ENCODE assay signal across 11 cellular contexts in genomic region chrY:20740609-20741008, GRCh38. TPM values are rescaled to one million over a fixed set of nuclear protein-coding genes. Genes with fewer than 3 reads are reported as not detected.
DNase-seq lines count a peak whose midpoint lies in the region; ATAC-seq and TF ChIP-seq lines count a peak whose summit lies in the region.
"Had no signal": no experiment of that assay in that cellular context is flagged by ENCODE, and none has a peak within 500 bp of the region (broad histone marks: within the 10 kb centered on the region; RNA-seq: fewer than 3 reads in every experiment).

No MANE protein-coding gene starts in this region.

- no peak overlapping the region for H3K27ac Mint-ChIP-seq in HFFc6
- H3K27ac Mint-ChIP-seq in memory B cell: peak overlapping the region; percentile 66
- H3K27ac Mint-ChIP-seq: nephron progenitor cell; stimulated activated naive CD8-positive, alpha-beta T cell treated with anti-CD3 and anti-CD28 coated beads, Interleukin-15, Interleukin-2, amounts not matched to agents 100 ng/mL and 50 ng/mL, for 24 hours had no signal

- H3K4me3 ChIP-seq in WERI-Rb-1 (ENCODE audit: low read depth, low read length): no peak overlapping the region

- H3K4me1 Mint-ChIP-seq in HFFc6 (ENCODE audit: low read depth): no peaks in the 10 kb centered on the region
- H3K4me1 Mint-ChIP-seq in memory B cell: peaks cover 30% of the 10 kb centered on the region
- H3K4me1 Mint-ChIP-seq: nephron progenitor cell had no signal

- ATAC-seq in memory B cell (ENCODE audit: low read depth) (peak; percentile 76), GM18867 (IDR thresholded peaks at IDR 0.05; ENCODE audit: unreplicated experiment) (no peak)

- H3K9me3 Mint-ChIP-seq in HFFc6: peaks cover 7% of the 10 kb centered on the region
- H3K9me3 Mint-ChIP-seq in memory B cell: no peaks in the 10 kb centered on the region
- H3K9me3 Mint-ChIP-seq: nephron progenitor cell; stimulated activated naive CD8-positive, alpha-beta T cell treated with anti-CD3 and anti-CD28 coated beads, Interleukin-15, Interleukin-2, amounts not matched to agents 100 ng/mL and 50 ng/mL, for 24 hours had no signal

- DNase-seq in GM10248 (ENCODE audit: extremely low spot score): peak; percentile 5
- no peak for DNase-seq in HFFc6
- peak; percentile 7 to 20 for DNase-seq in activated CD4-positive, alpha-beta T cell treated with anti-CD3 and anti-CD28 coated beads, Interleukin-2, amount 50 U/mL, for 48 hours
- peak in 1 of 2 donors; percentile 35 for DNase-seq in memory B cell (ENCODE audit: low spot score in 2 of 2)
- DNase-seq in NCI-H774 (lab: John Stamatoyannopoulos, UW): no peak
- no peak for DNase-seq in WERI-Rb-1
- DNase-seq: NCI-H1105 treated with DMSO at 0.1 percent for 48 hours, nephron progenitor cell, OCI-M1 had no signal

- no peaks in the 10 kb centered on the region for H3K36me3 ChIP-seq in WERI-Rb-1

- H3K4me3 Mint-ChIP-seq in HFFc6 (no peak overlapping the region), memory B cell (peak overlapping the region; percentile 57)
- H3K4me3 Mint-ChIP-seq: nephron progenitor cell; stimulated activated naive CD8-positive, alpha-beta T cell treated with anti-CD3 and anti-CD28 coated beads, Interleukin-15, Interleukin-2, amounts not matched to agents 100 ng/mL and 50 ng/mL, for 24 hours had no signal

- H3K36me3 Mint-ChIP-seq in HFFc6 (ENCODE audit: low read depth) (no peaks in the 10 kb centered on the region), memory B cell (peaks cover 1% of the 10 kb centered on the region)

- no peaks in the 10 kb centered on the region for H3K9me3 ChIP-seq in WERI-Rb-1 (ENCODE audit: severe bottlenecking)

- H3K27me3 Mint-ChIP-seq in HFFc6 (ENCODE audit: insufficient read depth) (no peaks in the 10 kb centered on the region), memory B cell (no peaks in the 10 kb centered on the region)
- H3K27me3 Mint-ChIP-seq: stimulated activated naive CD8-positive, alpha-beta T cell treated with anti-CD3 and anti-CD28 coated beads, Interleukin-15, Interleukin-2, amounts not matched to agents 100 ng/mL and 50 ng/mL, for 24 hours had no signal

- H3K27me3 ChIP-seq in WERI-Rb-1 (ENCODE audit: insufficient read depth, low read depth, severe bottlenecking): no peaks in the 10 kb centered on the region

- H3K27ac ChIP-seq in WERI-Rb-1: no peak overlapping the region

- POLR2A ChIA-PET in GM10248 (lab: Yijun Ruan, JAX): no interaction called here

- CTCF ChIA-PET in GM10248 (lab: Yijun Ruan, JAX): interaction anchor here (0.8 to 1.2 kb wide), 3 partner anchors 15 to 181 kb away, joined by 3 read pairs; no protein-coding TSS in a partner anchor

- peak; percentile 37 for TF ChIP-seq CTCF in GM10248 (IDR thresholded peaks at IDR 0.05; ENCODE audit: control extremely low read depth, extremely low read depth, low read depth, missing control alignments)
- peak; percentile 21; the same call in 1 of the 2 replicates for TF ChIP-seq CTCF in HFFc6 (IDR thresholded peaks at IDR 0.05)
- no peak for TF ChIP-seq CTCF in WERI-Rb-1 (IDR thresholded peaks at IDR 0.05; ENCODE audit: low read depth, low read length)

RNA-seq across cellular contexts. Expression of gene RPS4Y2, which starts 15.3 kb away (rescaled TPM):
- not detected for total RNA-seq in HFFc6 (2021; fragmentation: NEBNext Ultra II Directional; extraction: Animal tissue kit (Norgen Biotek cat#: 25700))

Comparison
In these comparisons a context has a peak if more than half of its experiments do, and no peak if none do; other contexts are left out.
1. DNase-seq: peak in GM10248 (single experiment) and activated CD4-positive, alpha-beta T cell treated with anti-CD3 and anti-CD28 coated beads, Interleukin-2, amount 50 U/mL, for 48 hours (2 of 2); none in HFFc6 (single experiment), NCI-H774 (single experiment) and WERI-Rb-1 (single experiment).